Comparison of ENCODE assay signal across 1 cellular context in genomic region chr16:70767377-70768204, GRCh38.
TF ChIP-seq lines count a peak whose summit lies in the region.

No MANE protein-coding gene starts in this region.

TF ChIP-seq in IMR-90, 13 proteins besides CTCF, POLR2A, EP300 and RAD21 (continued from another document):
- no peak for TF ChIP-seq RCOR1 (IDR thresholded peaks at IDR 0.05; ENCODE audit: insufficient replicate concordance, low read length)
- TF ChIP-seq MXI1 (IDR thresholded peaks at IDR 0.05; ENCODE audit: borderline replicate concordance, low read depth, low read length) = no peak
